Comparison of ENCODE assay signal across 9 cellular contexts in the genomic region with DNA sequence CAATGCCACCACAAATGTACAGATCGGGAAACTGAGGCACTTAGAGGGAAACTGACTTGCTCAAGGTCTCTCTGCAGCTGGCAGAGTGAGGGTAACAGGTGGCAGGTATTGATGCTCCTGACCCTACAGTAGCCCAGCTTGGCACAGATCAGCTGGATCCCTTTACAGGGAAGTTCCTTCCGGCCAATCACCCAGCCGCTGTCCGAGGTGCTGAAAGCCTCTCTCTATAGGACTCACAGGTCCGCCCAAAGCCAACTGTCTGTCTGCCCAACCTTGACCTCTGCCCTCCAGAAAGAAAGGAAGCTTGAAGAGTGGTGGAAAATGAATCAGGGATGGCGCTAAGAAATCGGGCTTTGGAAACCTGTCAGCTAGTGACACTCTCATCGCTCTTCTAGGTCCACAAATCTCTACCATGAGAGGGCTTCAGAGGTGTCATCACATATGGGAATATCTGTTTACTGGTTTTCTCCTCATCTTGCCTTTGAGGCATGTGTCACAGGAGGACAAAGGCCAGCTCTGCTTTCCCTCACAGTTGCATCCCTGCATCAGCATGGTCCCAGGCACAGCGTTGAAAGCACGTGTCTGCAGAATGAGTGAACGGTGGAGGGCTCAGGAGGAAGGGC.
DNase-seq lines count a peak whose midpoint lies in the region; ATAC-seq lines count a peak whose summit lies in the region.
"Had no signal": no experiment of that assay in that cellular context is flagged by ENCODE, and none has a peak within 500 bp of the region (broad histone marks: within the 10 kb centered on the region; RNA-seq: fewer than 3 reads in every experiment).

No MANE protein-coding gene starts in this region.

- no peaks in the 10 kb centered on the region for H3K27me3 Mint-ChIP-seq in activated T-helper 2 cell treated with anti-CD3 and anti-CD28 coated beads, Interferon-gamma antibody, Interleukin-2, Interleukin-4, amounts not matched to agents 10 μg/mL and 5 μg/mL and 100 μg/mL, durations not matched to agents 14 hours and 24 hours and 36 hours (ENCODE audit: low read depth)

- no peaks in the 10 kb centered on the region for H3K9me3 Mint-ChIP-seq in activated T-helper 2 cell treated with anti-CD3 and anti-CD28 coated beads, Interferon-gamma antibody, Interleukin-2, Interleukin-4, amounts not matched to agents 10 μg/mL and 5 μg/mL and 100 μg/mL, durations not matched to agents 14 hours and 24 hours and 36 hours

- intact Hi-C loops in activated T-helper 2 cell treated with anti-CD3 and anti-CD28 coated beads, Interferon-gamma antibody, Interleukin-2, Interleukin-4, amounts not matched to agents 10 μg/mL and 5 μg/mL and 100 μg/mL, durations not matched to agents 14 hours and 24 hours and 36 hours (cut with micrococcal nuclease): no loop called here

- no peak overlapping the region for H3K4me3 Mint-ChIP-seq in activated T-helper 2 cell treated with anti-CD3 and anti-CD28 coated beads, Interferon-gamma antibody, Interleukin-2, Interleukin-4, amounts not matched to agents 10 μg/mL and 5 μg/mL and 100 μg/mL, durations not matched to agents 14 hours and 24 hours and 36 hours (ENCODE audit: low read depth)

- H3K4me1 Mint-ChIP-seq in activated T-helper 2 cell treated with anti-CD3 and anti-CD28 coated beads, Interferon-gamma antibody, Interleukin-2, Interleukin-4, amounts not matched to agents 10 μg/mL and 5 μg/mL and 100 μg/mL, durations not matched to agents 14 hours and 24 hours and 36 hours (ENCODE audit: low read depth): no peaks in the 10 kb centered on the region

- in situ Hi-C loops in KBM-7 (cut with MboI; ENCODE audit: low pct_unique_long_range_greater_than_20kb, low sequenced_read_pairs): no loop called here

- H3K27ac Mint-ChIP-seq in activated T-helper 2 cell treated with anti-CD3 and anti-CD28 coated beads, Interferon-gamma antibody, Interleukin-2, Interleukin-4, amounts not matched to agents 10 μg/mL and 5 μg/mL and 100 μg/mL, durations not matched to agents 14 hours and 24 hours and 36 hours: no peak overlapping the region

- DNase-seq in CMK (ENCODE audit: low read depth) (peak; percentile 7), KBM-7 (peak; percentile 40), kidney glomerular epithelial cell (lab: John Stamatoyannopoulos, UW) (peak; percentile 25), NCI-H1092 (lab: John Stamatoyannopoulos, UW) (no peak)
- DNase-seq in activated T-helper 2 cell treated with anti-CD3 and anti-CD28 coated beads, Interferon-gamma antibody, Interleukin-2, Interleukin-4, amounts not matched to agents 10 μg/mL and 5 μg/mL and 100 μg/mL, durations not matched to agents 14 hours and 24 hours and 36 hours (ENCODE audit: low spot score): peak; percentile 16
- DNase-seq: NCI-H2029 had no signal

- H3K36me3 Mint-ChIP-seq in activated T-helper 2 cell treated with anti-CD3 and anti-CD28 coated beads, Interferon-gamma antibody, Interleukin-2, Interleukin-4, amounts not matched to agents 10 μg/mL and 5 μg/mL and 100 μg/mL, durations not matched to agents 14 hours and 24 hours and 36 hours (ENCODE audit: low read depth): no peaks in the 10 kb centered on the region

- no peak for ATAC-seq in HG02642 (IDR thresholded peaks at IDR 0.05; ENCODE audit: poor library complexity, unreplicated experiment)
- no peak for ATAC-seq in HG03135 (IDR thresholded peaks at IDR 0.05; ENCODE audit: unreplicated experiment)
- ATAC-seq in HG02759 (IDR thresholded peaks at IDR 0.05; ENCODE audit: unreplicated experiment): no peak
